In genomic region chr11:37504066-37504611, GRCh38 we compare ENCODE assay signal across 8 cellular contexts.
DNase-seq lines count a peak whose midpoint lies in the region; ATAC-seq and FAIRE-seq lines count a peak whose summit lies in the region.

No MANE protein-coding gene starts in this region.

- no peaks in the 10 kb centered on the region for H3K27me3 ChIP-seq in SJSA1 (replicated peaks)

- H3K9me3 ChIP-seq in SJSA1 (replicated peaks), result no peaks in the 10 kb centered on the region

- H3K36me3 ChIP-seq in SJSA1, result no peaks in the 10 kb centered on the region

- no peaks in the 10 kb centered on the region for H3K4me1 ChIP-seq in SJSA1 (replicated peaks)

- ATAC-seq in HG03095 (IDR thresholded peaks at IDR 0.05; ENCODE audit: unreplicated experiment), result peak; percentile 96

- peak; percentile 86 for DNase-seq in A172 (ENCODE audit: low spot score)
- peak; percentile 4 for DNase-seq in GM19239 (ENCODE audit: insufficient read length, low spot score)
- DNase-seq in SJSA1 (ENCODE audit: low read depth in 1 of 2, low spot score in 2 of 2), result peak in 1 of 2 experiments; percentile 32
- DNase-seq in left kidney (ENCODE audit: low read depth, low spot score), result peak; percentile 31
- no peak for DNase-seq in NCI-H2081 (lab: John Stamatoyannopoulos, UW)
- no peak for DNase-seq in NCI-H1092 (lab: John Stamatoyannopoulos, UW)
- DNase-seq in T-helper 2 cell, result no peak

- peak; percentile 44 for FAIRE-seq in GM19239 (lab: Jason Lieb, UNC)

- peak overlapping the region; percentile 28; the same call in 1 of the 2 replicates for H3K27ac ChIP-seq in SJSA1

- no peak overlapping the region for H3K4me3 ChIP-seq in SJSA1

Comparison
In these comparisons a context has a peak if more than half of its experiments do, and no peak if none do; other contexts are left out.
1. DNase-seq: peak in A172 (single experiment), GM19239 (single experiment) and left kidney (single experiment); none in NCI-H2081 (0 of 2), NCI-H1092 (single experiment) and T-helper 2 cell (0 of 5).